11 cellular contexts compared by ENCODE assay signal in the genomic region with DNA sequence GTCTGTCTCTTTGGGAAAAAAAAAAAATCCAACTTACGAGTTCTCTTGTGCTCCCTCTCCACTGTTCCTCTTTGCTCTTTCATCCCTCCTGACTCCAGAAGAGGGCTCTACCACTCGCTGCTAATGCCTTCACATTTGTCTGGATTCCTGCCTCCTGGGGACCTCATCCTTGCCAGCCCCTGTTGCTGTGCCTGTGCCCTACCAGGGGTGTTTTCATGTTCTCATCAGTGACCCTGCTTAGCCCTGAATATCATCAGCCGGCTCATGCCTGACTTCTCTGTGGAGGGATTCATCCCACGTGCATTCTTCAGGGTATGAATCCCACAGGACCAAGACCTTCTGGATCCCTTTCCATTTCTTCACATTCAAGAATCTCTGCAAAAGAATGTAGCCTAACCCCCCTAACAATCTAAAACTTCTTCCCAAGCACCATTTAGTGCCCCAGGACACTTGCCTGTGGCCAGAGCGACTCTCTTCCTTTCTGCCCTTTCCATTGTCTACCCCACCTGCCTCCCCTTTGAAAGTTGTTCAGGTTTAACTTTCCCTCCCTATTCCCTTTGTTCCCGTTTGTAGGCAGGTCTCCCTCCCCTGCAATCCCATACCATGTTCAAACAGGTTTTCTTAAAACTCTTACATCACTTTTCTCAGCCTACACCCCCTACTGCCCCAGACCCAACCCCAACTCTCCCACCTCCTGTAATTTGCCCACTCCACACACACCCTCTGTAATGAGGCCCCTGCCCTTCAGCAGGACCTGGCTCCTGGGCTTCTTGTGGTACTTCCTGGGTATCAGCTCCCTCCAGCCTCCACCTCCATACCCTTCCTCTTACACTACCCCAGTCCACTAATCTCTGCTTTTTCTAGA. TPM values are rescaled to one million over a fixed set of nuclear protein-coding genes. Genes with fewer than 3 reads are reported as not detected.
A peak's percentile ranks its signal among the peaks of the same experiment; 100 is the strongest.
DNase-seq lines count a peak whose midpoint lies in the region; ATAC-seq and TF ChIP-seq lines count a peak whose summit lies in the region.
"Had no signal": no experiment of that assay in that cellular context is flagged by ENCODE, and none has a peak within 500 bp of the region (broad histone marks: within the 10 kb centered on the region; RNA-seq: fewer than 3 reads in every experiment).

No MANE protein-coding gene starts in this region.

- H3K27me3 ChIP-seq in CD4-positive, alpha-beta memory T cell (ENCODE audit: insufficient read depth, low read length), result no peaks in the 10 kb centered on the region
- H3K27me3 ChIP-seq in endodermal cell (ENCODE audit: control insufficient read depth, insufficient read depth, low read length, poor library complexity, severe bottlenecking), result no peaks in the 10 kb centered on the region
- H3K27me3 ChIP-seq in osteoblast (ENCODE audit: insufficient read depth, low read length), result no peaks in the 10 kb centered on the region
- H3K27me3 ChIP-seq: colonic mucosa had no signal

- POLR2A ChIA-PET in CD4-positive, alpha-beta memory T cell (lab: Charles Lee; ENCODE audit: partially characterized antibody), result no interaction called here
- POLR2A ChIA-PET in naive thymus-derived CD8-positive, alpha-beta T cell (lab: Charles Lee), result no interaction called here

- peak overlapping the region in 3 of 8 donors; percentile 11 to 27 (median 12) for H3K4me3 Mint-ChIP-seq in CD4-positive, alpha-beta memory T cell
- no peak overlapping the region for H3K4me3 Mint-ChIP-seq in endodermal cell
- peak overlapping the region in 2 of 10 donors; percentile 6 to 13 for H3K4me3 Mint-ChIP-seq in naive thymus-derived CD8-positive, alpha-beta T cell

- H3K27ac ChIP-seq in CD4-positive, alpha-beta memory T cell (ENCODE audit: low read depth, low read length), result no peak overlapping the region
- H3K27ac ChIP-seq in endodermal cell (ENCODE audit: low read depth, low read length) (no peak overlapping the region), osteoblast (ENCODE audit: low read depth, low read length) (peak overlapping the region; percentile 91)
- H3K27ac ChIP-seq: colonic mucosa had no signal

- H3K36me3 ChIP-seq in CD4-positive, alpha-beta memory T cell (ENCODE audit: insufficient read depth, low read length), result no peaks in the 10 kb centered on the region
- H3K36me3 ChIP-seq in endodermal cell (ENCODE audit: control insufficient read depth, insufficient read depth, low read length) (peaks cover 10% of the 10 kb centered on the region), osteoblast (ENCODE audit: insufficient read depth, low read length) (no peaks in the 10 kb centered on the region)
- H3K36me3 ChIP-seq: colonic mucosa had no signal

- H3K36me3 Mint-ChIP-seq in CD4-positive, alpha-beta memory T cell, result peaks cover 3 to 9% of the 10 kb centered on the region in 2 donors
- H3K36me3 Mint-ChIP-seq in endodermal cell (ENCODE audit: low read depth), result peaks cover 5% of the 10 kb centered on the region
- peaks cover 0 to 14% (median 4%) of the 10 kb centered on the region in 3 donors for H3K36me3 Mint-ChIP-seq in naive thymus-derived CD8-positive, alpha-beta T cell

- peaks cover 97% of the 10 kb centered on the region for H3K79me2 ChIP-seq in osteoblast (ENCODE audit: insufficient read depth, low read length)

- no peak overlapping the region for H3K4me3 ChIP-seq in CD4-positive, alpha-beta memory T cell (ENCODE audit: low read length in 2 of 2)
- H3K4me3 ChIP-seq in NB4 (ENCODE audit: low read depth, low read length) (no peak overlapping the region), endodermal cell (ENCODE audit: low read length) (no peak overlapping the region), osteoblast (ENCODE audit: insufficient read depth, low read length) (no peak overlapping the region)
- H3K4me3 ChIP-seq: colonic mucosa had no signal

- DNase-seq in CD4-positive, alpha-beta memory T cell, result no peak
- DNase-seq in NB4 (ENCODE audit: low read depth) (peak; percentile 62), endodermal cell (peak; percentile 70), osteoblast (ENCODE audit: insufficient read length, low spot score, missing footprints) (no peak), OCI-M2 (lab: John Stamatoyannopoulos, UW; ENCODE audit: unreplicated experiment) (no peak), COLO668 (lab: John Stamatoyannopoulos, UW; ENCODE audit: unreplicated experiment) (no peak)
- no peak for DNase-seq in naive thymus-derived CD8-positive, alpha-beta T cell
- DNase-seq: colonic mucosa, NCI-H2171, T-cell had no signal

- H3K9me3 ChIP-seq in CD4-positive, alpha-beta memory T cell (ENCODE audit: control insufficient read depth in 1 of 2, low read length in 2 of 2), result no peaks in the 10 kb centered on the region
- H3K9me3 ChIP-seq in endodermal cell (ENCODE audit: control insufficient read depth, low read length), result no peaks in the 10 kb centered on the region
- no peaks in the 10 kb centered on the region for H3K9me3 ChIP-seq in osteoblast (ENCODE audit: low read depth, low read length)
- H3K9me3 ChIP-seq: colonic mucosa had no signal

- no peaks in the 10 kb centered on the region for H3K27me3 Mint-ChIP-seq in CD4-positive, alpha-beta memory T cell
- H3K27me3 Mint-ChIP-seq in endodermal cell (ENCODE audit: insufficient read depth), result no peaks in the 10 kb centered on the region
- no peaks in the 10 kb centered on the region for H3K27me3 Mint-ChIP-seq in naive thymus-derived CD8-positive, alpha-beta T cell
- H3K27me3 Mint-ChIP-seq: T-cell had no signal

- peaks cover 57% of the 10 kb centered on the region for H3K4me1 ChIP-seq in CD4-positive, alpha-beta memory T cell (ENCODE audit: insufficient read depth, low read length)
- H3K4me1 ChIP-seq in endodermal cell (ENCODE audit: control insufficient read depth, insufficient read depth, low read length) (peaks cover 14% of the 10 kb centered on the region), osteoblast (ENCODE audit: insufficient read depth, low read length) (peaks cover 32% of the 10 kb centered on the region)

- TF ChIP-seq CTCF in NB4 (IDR thresholded peaks at IDR 0.05; ENCODE audit: low read depth, low read length) (peak; percentile 29), endodermal cell (conservative IDR thresholded peaks at IDR 0.05) (peak; percentile 45), osteoblast (IDR thresholded peaks at IDR 0.05; ENCODE audit: extremely low read depth, low read depth, low read length) (peak; percentile 33)

- 59 to 69% methylated on average over 4 to 6 of the region's 6 CpGs for WGBS in endodermal cell (ENCODE audit: insufficient coverage in 1 of 2, insufficient read length in 1 of 2), 2 experiments

- no peak for TF ChIP-seq POLR2A in NB4 (IDR thresholded peaks at IDR 0.05; ENCODE audit: extremely low read depth, insufficient read length)

- peak overlapping the region; percentile 14 for H3K4me2 ChIP-seq in osteoblast (ENCODE audit: insufficient read depth, low read length)

- ATAC-seq in HG03439 (IDR thresholded peaks at IDR 0.05; ENCODE audit: unreplicated experiment), result no peak
- ATAC-seq in naive thymus-derived CD8-positive, alpha-beta T cell, result no peak
- ATAC-seq: T-cell had no signal

- H2AFZ ChIP-seq in osteoblast (ENCODE audit: low read length), result no peak overlapping the region

- H3K4me1 Mint-ChIP-seq in CD4-positive, alpha-beta memory T cell, result peaks cover 54 to 89% (median 69%) of the 10 kb centered on the region in 4 donors
- peaks cover 59% of the 10 kb centered on the region for H3K4me1 Mint-ChIP-seq in endodermal cell
- H3K4me1 Mint-ChIP-seq in naive thymus-derived CD8-positive, alpha-beta T cell, result peaks cover 46 to 89% (median 85%) of the 10 kb centered on the region in 4 donors

- H4K20me1 ChIP-seq in osteoblast (ENCODE audit: insufficient read depth, low read length), result peaks cover 12% of the 10 kb centered on the region

- CTCF ChIA-PET in CD4-positive, alpha-beta memory T cell (lab: Charles Lee; ENCODE audit: partially characterized antibody), result no interaction called here

- no peak overlapping the region for H3K9ac ChIP-seq in endodermal cell (ENCODE audit: extremely low read depth, low read length, poor library complexity, severe bottlenecking)

- peak overlapping the region in 6 of 7 donors; percentile 23 to 91 (median 56) for H3K27ac Mint-ChIP-seq in CD4-positive, alpha-beta memory T cell
- peak overlapping the region; percentile 83 for H3K27ac Mint-ChIP-seq in endodermal cell
- H3K27ac Mint-ChIP-seq in naive thymus-derived CD8-positive, alpha-beta T cell, result peak overlapping the region in 3 of 10 donors; percentile 60 to 76 (median 73)

- no peaks in the 10 kb centered on the region for H3K9me3 Mint-ChIP-seq in CD4-positive, alpha-beta memory T cell
- H3K9me3 Mint-ChIP-seq in endodermal cell, result no peaks in the 10 kb centered on the region
- H3K9me3 Mint-ChIP-seq in naive thymus-derived CD8-positive, alpha-beta T cell, result no peaks in the 10 kb centered on the region
- H3K9me3 Mint-ChIP-seq: T-cell had no signal

- intact Hi-C loops in CD4-positive, alpha-beta memory T cell (cut with micrococcal nuclease), result no loop called here

RNA-seq across cellular contexts. Expression of gene RREB1, which starts 50.2 kb away (rescaled TPM):
- total RNA-seq in CD4-positive, alpha-beta memory T cell, result 10 to 100 TPM; 43.0 to 43.4 TPM
- polyA plus RNA-seq in CD4-positive, alpha-beta memory T cell, result 1 to 10 TPM in 1 of 2 donors, under 1 TPM in 1; 0.50 to 7.4 TPM
- total RNA-seq in endodermal cell (10 to 100 TPM; 51.2 to 64.3 TPM), osteoblast (25.9 and 29.3 TPM in 2 replicates)
- polyA plus RNA-seq in endodermal cell (2013, experiment 1 of 2), result 13.7 TPM
- 15.6 TPM for polyA plus RNA-seq in endodermal cell (2013, experiment 2 of 2)
- total RNA-seq in naive thymus-derived CD8-positive, alpha-beta T cell, result 10 to 100 TPM; 47.1 to 53.0 TPM
- polyA plus RNA-seq in naive thymus-derived CD8-positive, alpha-beta T cell, result 1 to 10 TPM; 2.5 to 5.8 (median 5.0) TPM

Comparison
In these comparisons a context has a peak if more than half of its experiments do, and no peak if none do; other contexts are left out.
1. DNase-seq: peak in NB4 (single experiment) and endodermal cell (single experiment); none in CD4-positive, alpha-beta memory T cell (0 of 5), osteoblast (single experiment), OCI-M2 (single experiment), COLO668 (single experiment) and naive thymus-derived CD8-positive, alpha-beta T cell (0 of 10).
2. Peak in every context shown above with its lines, with median percentiles within 50 percentile points of each other: CTCF ChIP-seq.